ENCODE assay signal across 8 cellular contexts in genomic region chr19:17260842-17261325, GRCh38. TPM values are rescaled to one million over a fixed set of nuclear protein-coding genes. Genes with fewer than 3 reads are reported as not detected.
DNase-seq lines count a peak whose midpoint lies in the region; ATAC-seq lines count a peak whose summit lies in the region.

No MANE protein-coding gene starts in this region.

- DNase-seq in 8988T (peak; percentile 94), NCI-H748 (lab: John Stamatoyannopoulos, UW; ENCODE audit: unreplicated experiment) (peak; percentile 81), dermis microvascular lymphatic vessel endothelial cell (ENCODE audit: low read depth in 2 of 2) (peak; percentile 57 to 79), medulla oblongata (ENCODE audit: extremely low spot score) (peak; percentile 67)
- DNase-seq in activated CD4-positive, alpha-beta T cell treated with anti-CD3 and anti-CD28 coated beads, Interleukin-2, amount 10 ng/mL, durations not matched to agents 7 days and 5 days, result peak; percentile 93
- peak; percentile 80 for DNase-seq in stimulated activated CD8-positive, alpha-beta memory T cell treated with anti-CD3 and anti-CD28 coated beads, Interleukin-4, amount 100 ng/mL, for 1 hour (ENCODE audit: low read depth in 2 of 2, low spot score in 1 of 2)

- H3K4me1 Mint-ChIP-seq in activated CD4-positive, alpha-beta T cell treated with anti-CD3 and anti-CD28 coated beads, Interleukin-2, amount 10 ng/mL, durations not matched to agents 7 days and 5 days, result peaks cover 17% of the 10 kb centered on the region

- no peaks in the 10 kb centered on the region for H3K27me3 Mint-ChIP-seq in activated CD4-positive, alpha-beta T cell treated with anti-CD3 and anti-CD28 coated beads, Interleukin-2, amount 10 ng/mL, durations not matched to agents 7 days and 5 days

- peak; percentile 68 for ATAC-seq in GM18508 (IDR thresholded peaks at IDR 0.05; ENCODE audit: insufficient read depth, unreplicated experiment)
- peak; percentile 78 for ATAC-seq in HG03432 (IDR thresholded peaks at IDR 0.05; ENCODE audit: unreplicated experiment)

- H3K36me3 Mint-ChIP-seq in activated CD4-positive, alpha-beta T cell treated with anti-CD3 and anti-CD28 coated beads, Interleukin-2, amount 10 ng/mL, durations not matched to agents 7 days and 5 days (ENCODE audit: low read depth), result no peaks in the 10 kb centered on the region

- no peaks in the 10 kb centered on the region for H3K9me3 Mint-ChIP-seq in activated CD4-positive, alpha-beta T cell treated with anti-CD3 and anti-CD28 coated beads, Interleukin-2, amount 10 ng/mL, durations not matched to agents 7 days and 5 days

- H3K4me3 Mint-ChIP-seq in activated CD4-positive, alpha-beta T cell treated with anti-CD3 and anti-CD28 coated beads, Interleukin-2, amount 10 ng/mL, durations not matched to agents 7 days and 5 days, result no peak overlapping the region

- POLR2A ChIA-PET in activated CD4-positive, alpha-beta T cell treated with anti-CD3 and anti-CD28 coated beads, Interleukin-2, amount 10 ng/mL, durations not matched to agents 7 days and 5 days (lab: Charles Lee), result no interaction called here

- no peak overlapping the region for H3K27ac Mint-ChIP-seq in activated CD4-positive, alpha-beta T cell treated with anti-CD3 and anti-CD28 coated beads, Interleukin-2, amount 10 ng/mL, durations not matched to agents 7 days and 5 days

- CTCF ChIA-PET in activated CD4-positive, alpha-beta T cell treated with anti-CD3 and anti-CD28 coated beads, Interleukin-2, amount 10 ng/mL, durations not matched to agents 7 days and 5 days (lab: Charles Lee), result interaction anchor here (0.6 to 3.9 kb wide), 15 partner anchors 9 to 1018 kb away, joined by 3 to 17 read pairs (median 4); partner anchors contain the start of genes ANKLE1, DDA1 and MYO9B

RNA-seq across cellular contexts. Expression of gene USHBP1, which starts 3.7 kb away (rescaled TPM):
- under 1 TPM in 1 of 2 experiments, not detected in 1; 0.27 TPM for total RNA-seq in activated CD4-positive, alpha-beta T cell treated with anti-CD3 and anti-CD28 coated beads, Interleukin-2, amount 10 ng/mL, durations not matched to agents 7 days and 5 days
- 20.9 and 37.4 TPM in 2 replicates for total RNA-seq in dermis microvascular lymphatic vessel endothelial cell

RNA-seq across cellular contexts. Expression of gene BABAM1, which starts 6.4 kb away (rescaled TPM):
- total RNA-seq in activated CD4-positive, alpha-beta T cell treated with anti-CD3 and anti-CD28 coated beads, Interleukin-2, amount 10 ng/mL, durations not matched to agents 7 days and 5 days, result 100 to 1,000 TPM; 111 to 113 TPM
- total RNA-seq in dermis microvascular lymphatic vessel endothelial cell, result 80.7 and 95.3 TPM in 2 replicates

RNA-seq across cellular contexts. Expression of gene NR2F6, which starts 15.2 kb away (rescaled TPM):
- 1 to 10 TPM; 3.6 to 3.8 TPM for total RNA-seq in activated CD4-positive, alpha-beta T cell treated with anti-CD3 and anti-CD28 coated beads, Interleukin-2, amount 10 ng/mL, durations not matched to agents 7 days and 5 days
- total RNA-seq in dermis microvascular lymphatic vessel endothelial cell, result 31.6 and 32.9 TPM in 2 replicates

RNA-seq across cellular contexts. Expression of gene ANKLE1, which starts 20.8 kb away (rescaled TPM):
- 1 to 10 TPM; 1.7 to 1.9 TPM for total RNA-seq in activated CD4-positive, alpha-beta T cell treated with anti-CD3 and anti-CD28 coated beads, Interleukin-2, amount 10 ng/mL, durations not matched to agents 7 days and 5 days
- total RNA-seq in dermis microvascular lymphatic vessel endothelial cell, result 0.51 and 0.63 TPM in 2 replicates

RNA-seq across cellular contexts. Expression of gene OCEL1, which starts 34.9 kb away (rescaled TPM):
- total RNA-seq in activated CD4-positive, alpha-beta T cell treated with anti-CD3 and anti-CD28 coated beads, Interleukin-2, amount 10 ng/mL, durations not matched to agents 7 days and 5 days, result 10 to 100 TPM; 19.6 to 23.1 TPM
- 2.1 and 7.0 TPM in 2 replicates for total RNA-seq in dermis microvascular lymphatic vessel endothelial cell

Comparison
In these comparisons a context has a peak if more than half of its experiments do, and no peak if none do; other contexts are left out.
1. Peak in every context shown above with its lines: DNase-seq and ATAC-seq.
2. RNA of gene USHBP1, which starts 3.7 kb away (total RNA-seq): 20.9 to 37.4 TPM in dermis microvascular lymphatic vessel endothelial cell; 0.27 TPM in activated CD4-positive, alpha-beta T cell treated with anti-CD3 and anti-CD28 coated beads, Interleukin-2, amount 10 ng/mL, durations not matched to agents 7 days and 5 days; every median in the first group is over 10 times any median in the second.